In the genomic region with DNA sequence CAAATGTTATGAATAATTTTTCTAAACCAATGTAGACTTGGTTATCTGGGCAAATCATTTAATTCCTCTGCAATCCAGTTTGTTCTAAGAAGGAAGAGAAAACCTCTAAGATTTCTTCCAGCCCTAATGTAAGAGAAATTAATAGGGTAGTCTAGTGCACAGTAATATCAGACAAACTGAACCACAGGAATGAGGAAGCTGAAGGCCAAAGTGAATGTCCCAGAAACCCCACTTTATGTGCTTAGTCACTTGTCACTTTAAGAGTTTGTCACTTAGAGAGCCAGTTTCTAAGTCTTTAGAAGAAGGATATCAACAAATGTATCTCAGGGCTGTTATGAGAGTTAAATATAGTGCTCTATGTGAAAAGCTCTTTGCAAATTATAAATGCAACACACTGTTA, we compare ENCODE assay signal across 12 cellular contexts.
A peak's percentile ranks its signal among the peaks of the same experiment; 100 is the strongest.
DNase-seq lines count a peak whose midpoint lies in the region; ATAC-seq lines count a peak whose summit lies in the region.
"Had no signal": no experiment of that assay in that cellular context is flagged by ENCODE, and none has a peak within 500 bp of the region (broad histone marks: within the 10 kb centered on the region; RNA-seq: fewer than 3 reads in every experiment).

No MANE protein-coding gene starts in this region.

- DNase-seq in Kasumi-1 (lab: John Stamatoyannopoulos, UW), result peak; percentile 88 to 92
- peak; percentile 11 for DNase-seq in iris pigment epithelial cell (ENCODE audit: low read depth)
- no peak for DNase-seq in T-helper 1 cell
- DNase-seq in natural killer cell treated with Interleukin-12 subunit alpha and Interleukin-12 subunit beta and Interleukin-15 and Interleukin-18, amount 100 ng/mL, for 72 hours (ENCODE audit: low spot score), result no peak
- no peak for DNase-seq in SW 1271 (lab: John Stamatoyannopoulos, UW)
- no peak for DNase-seq in activated T-cell treated with anti-CD3 and anti-CD28 coated beads, Interleukin-2, amount 50 U/mL, for 72 hours
- DNase-seq: activated CD4-positive, alpha-beta T cell treated with anti-CD3 and anti-CD28 coated beads, Interleukin-2, amount 10 ng/mL, durations not matched to agents 24 days and 14 days; NCI-H2029; small intestine had no signal

- peak; percentile 96 for ATAC-seq in GM18861 (IDR thresholded peaks at IDR 0.05; ENCODE audit: unreplicated experiment)
- ATAC-seq in HG02759 (IDR thresholded peaks at IDR 0.05; ENCODE audit: unreplicated experiment), result peak; percentile 95
- no peak for ATAC-seq in natural killer cell treated with Interleukin-12 subunit alpha and Interleukin-12 subunit beta and Interleukin-15 and Interleukin-18, amount 100 ng/mL, for 72 hours
- no peak for ATAC-seq in activated T-cell treated with anti-CD3 and anti-CD28 coated beads, Interleukin-2, amount 50 U/mL, for 72 hours (replicated peaks in 1 of 2)

- no peaks in the 10 kb centered on the region for H3K36me3 Mint-ChIP-seq in natural killer cell treated with Interleukin-12 subunit alpha and Interleukin-12 subunit beta and Interleukin-15 and Interleukin-18, amount 100 ng/mL, for 72 hours
- no peaks in the 10 kb centered on the region for H3K36me3 Mint-ChIP-seq in activated T-cell treated with anti-CD3 and anti-CD28 coated beads, Interleukin-2, amount 50 U/mL, for 72 hours (ENCODE audit: insufficient read depth in 2 of 2)
- H3K36me3 Mint-ChIP-seq: activated naive CD8-positive, alpha-beta T cell had no signal

- H3K9me3 Mint-ChIP-seq in natural killer cell treated with Interleukin-12 subunit alpha and Interleukin-12 subunit beta and Interleukin-15 and Interleukin-18, amount 100 ng/mL, for 72 hours, result peaks cover 6% of the 10 kb centered on the region
- peaks cover 0 to 5% of the 10 kb centered on the region in 2 donors for H3K9me3 Mint-ChIP-seq in activated T-cell treated with anti-CD3 and anti-CD28 coated beads, Interleukin-2, amount 50 U/mL, for 72 hours
- H3K9me3 Mint-ChIP-seq: activated CD4-positive, alpha-beta T cell treated with anti-CD3 and anti-CD28 coated beads, Interleukin-2, amount 10 ng/mL, durations not matched to agents 24 days and 14 days had no signal

- H3K27ac Mint-ChIP-seq in natural killer cell treated with Interleukin-12 subunit alpha and Interleukin-12 subunit beta and Interleukin-15 and Interleukin-18, amount 100 ng/mL, for 72 hours, result no peak overlapping the region
- no peak overlapping the region for H3K27ac Mint-ChIP-seq in activated T-cell treated with anti-CD3 and anti-CD28 coated beads, Interleukin-2, amount 50 U/mL, for 72 hours
- H3K27ac Mint-ChIP-seq: activated CD4-positive, alpha-beta T cell treated with anti-CD3 and anti-CD28 coated beads, Interleukin-2, amount 10 ng/mL, durations not matched to agents 24 days and 14 days; activated naive CD8-positive, alpha-beta T cell had no signal

- H3K4me1 Mint-ChIP-seq in natural killer cell treated with Interleukin-12 subunit alpha and Interleukin-12 subunit beta and Interleukin-15 and Interleukin-18, amount 100 ng/mL, for 72 hours (ENCODE audit: low read depth in 2 of 2), result no peaks in the 10 kb centered on the region
- no peaks in the 10 kb centered on the region for H3K4me1 Mint-ChIP-seq in activated T-cell treated with anti-CD3 and anti-CD28 coated beads, Interleukin-2, amount 50 U/mL, for 72 hours (ENCODE audit: low read depth)
- H3K4me1 Mint-ChIP-seq: activated CD4-positive, alpha-beta T cell treated with anti-CD3 and anti-CD28 coated beads, Interleukin-2, amount 10 ng/mL, durations not matched to agents 24 days and 14 days had no signal

- H3K4me3 Mint-ChIP-seq in natural killer cell treated with Interleukin-12 subunit alpha and Interleukin-12 subunit beta and Interleukin-15 and Interleukin-18, amount 100 ng/mL, for 72 hours, result no peak overlapping the region
- no peak overlapping the region for H3K4me3 Mint-ChIP-seq in activated T-cell treated with anti-CD3 and anti-CD28 coated beads, Interleukin-2, amount 50 U/mL, for 72 hours
- H3K4me3 Mint-ChIP-seq: activated CD4-positive, alpha-beta T cell treated with anti-CD3 and anti-CD28 coated beads, Interleukin-2, amount 10 ng/mL, durations not matched to agents 24 days and 14 days; activated naive CD8-positive, alpha-beta T cell had no signal

- peaks cover 2 to 24% of the 10 kb centered on the region in 2 donors for H3K27me3 Mint-ChIP-seq in natural killer cell treated with Interleukin-12 subunit alpha and Interleukin-12 subunit beta and Interleukin-15 and Interleukin-18, amount 100 ng/mL, for 72 hours
- H3K27me3 Mint-ChIP-seq in activated T-cell treated with anti-CD3 and anti-CD28 coated beads, Interleukin-2, amount 50 U/mL, for 72 hours (ENCODE audit: low read depth), result no peaks in the 10 kb centered on the region
- H3K27me3 Mint-ChIP-seq: activated CD4-positive, alpha-beta T cell treated with anti-CD3 and anti-CD28 coated beads, Interleukin-2, amount 10 ng/mL, durations not matched to agents 24 days and 14 days had no signal

Comparison
In these comparisons a context has a peak if more than half of its experiments do, and no peak if none do; other contexts are left out.
1. ATAC-seq: peak in GM18861 (single experiment) and HG02759 (single experiment); none in natural killer cell treated with Interleukin-12 subunit alpha and Interleukin-12 subunit beta and Interleukin-15 and Interleukin-18, amount 100 ng/mL, for 72 hours (0 of 2) and activated T-cell treated with anti-CD3 and anti-CD28 coated beads, Interleukin-2, amount 50 U/mL, for 72 hours (0 of 2).
2. DNase-seq: peak in Kasumi-1 (2 of 2) and iris pigment epithelial cell (single experiment); none in T-helper 1 cell (0 of 5), natural killer cell treated with Interleukin-12 subunit alpha and Interleukin-12 subunit beta and Interleukin-15 and Interleukin-18, amount 100 ng/mL, for 72 hours (single experiment), SW 1271 (0 of 2) and activated T-cell treated with anti-CD3 and anti-CD28 coated beads, Interleukin-2, amount 50 U/mL, for 72 hours (0 of 2).